Comparison of ENCODE assay signal across 16 cellular contexts in the genomic region with DNA sequence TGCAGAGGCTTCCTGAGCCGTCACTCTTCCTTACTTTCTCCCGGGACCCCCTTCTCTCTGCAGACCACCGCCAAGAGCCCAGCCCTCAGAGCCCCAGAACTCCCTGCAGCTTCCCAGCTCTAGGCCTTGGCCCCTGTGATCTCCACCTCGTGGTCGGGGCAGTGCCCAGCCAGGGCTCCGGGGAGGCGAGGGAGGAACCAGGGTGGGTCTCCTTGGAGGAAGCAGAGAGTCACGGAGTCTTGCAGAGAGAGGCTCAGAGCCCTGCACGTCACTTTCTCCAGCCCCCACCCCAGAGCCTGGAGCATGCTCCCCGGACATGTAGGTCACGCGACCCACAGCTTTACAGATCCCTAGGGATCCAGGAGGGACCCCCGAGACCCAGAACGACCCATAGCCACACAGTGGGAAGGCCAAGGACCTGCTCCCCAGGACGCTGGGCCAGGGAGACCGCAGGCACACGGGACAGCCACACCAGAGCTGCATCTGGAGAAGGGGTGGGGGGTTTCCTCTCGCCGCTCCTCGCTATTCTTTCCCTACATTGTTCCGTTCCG. TPM values are rescaled to one million over a fixed set of nuclear protein-coding genes. Genes with fewer than 3 reads are reported as not detected.
DNase-seq lines count a peak whose midpoint lies in the region; ATAC-seq and TF ChIP-seq lines count a peak whose summit lies in the region.
"Had no signal": no experiment of that assay in that cellular context is flagged by ENCODE, and none has a peak within 500 bp of the region (broad histone marks: within the 10 kb centered on the region; RNA-seq: fewer than 3 reads in every experiment).

No MANE protein-coding gene starts in this region.

- H3K36me3 ChIP-seq in iPS-15b (ENCODE audit: control insufficient read depth, insufficient read depth, low read length) (no peaks in the 10 kb centered on the region), suprapubic skin (no peaks in the 10 kb centered on the region)
- H3K36me3 ChIP-seq: gastrocnemius medialis, spleen had no signal

- peak; percentile 37 for DNase-seq in DMS 273 (lab: John Stamatoyannopoulos, UW; ENCODE audit: unreplicated experiment)
- DNase-seq in DMS 273 treated with DMSO at 0.1 percent for 48 hours (lab: John Stamatoyannopoulos, UW) = no peak
- no peak for DNase-seq in chondrocyte (ENCODE audit: low spot score)
- DNase-seq in suprapubic skin (ENCODE audit: low spot score in 2 of 2) = no peak
- DNase-seq in SIG-M5 treated with dmso at 0.1 percent for 504 hours (lab: John Stamatoyannopoulos, UW; ENCODE audit: unreplicated experiment) = no peak
- no peak for DNase-seq in germinal center (ENCODE audit: low spot score)
- DNase-seq: activated CD4-positive, CD25-positive, alpha-beta regulatory T cell treated with anti-CD3 and anti-CD28 coated beads, Interleukin-2, amount 50 U/mL, for 72 hours; activated CD8-positive, alpha-beta memory T cell treated with anti-CD3 and anti-CD28 coated beads, Interleukin-2, amount 50 U/mL, for 48 hours; activated naive CD4-positive, alpha-beta T cell treated with anti-CD3 and anti-CD28 coated beads, Interleukin-2, amount 50 U/mL, for 16 hours; CD8-positive, alpha-beta memory T cell; gastrocnemius medialis; NCI-H187 treated with DMSO at 0.1 percent for 48 hours; NCI-H524; spleen had no signal

- H3K9ac ChIP-seq in iPS-15b (ENCODE audit: low read depth, low read length) = no peak overlapping the region

- H3K9me3 ChIP-seq in iPS-15b (ENCODE audit: control insufficient read depth, insufficient read depth, low read length) (no peaks in the 10 kb centered on the region), suprapubic skin (peaks cover 6% of the 10 kb centered on the region)
- H3K9me3 ChIP-seq: gastrocnemius medialis had no signal

- H3K4me1 Mint-ChIP-seq in chondrocyte (ENCODE audit: low read depth) = peaks cover 39% of the 10 kb centered on the region

- H3K27me3 Mint-ChIP-seq in chondrocyte (ENCODE audit: low read depth) = no peaks in the 10 kb centered on the region

- no peak for TF ChIP-seq POLR2A in suprapubic skin (IDR thresholded peaks at IDR 0.05)

- H3K27me3 ChIP-seq in iPS-15b (ENCODE audit: control insufficient read depth, insufficient read depth, low read length) = peaks cover 38% of the 10 kb centered on the region
- no peaks in the 10 kb centered on the region for H3K27me3 ChIP-seq in suprapubic skin
- H3K27me3 ChIP-seq: gastrocnemius medialis had no signal

- ATAC-seq in HG03460 (IDR thresholded peaks at IDR 0.05; ENCODE audit: unreplicated experiment) = no peak

- H3K9me3 Mint-ChIP-seq in chondrocyte (ENCODE audit: low read depth) = peaks cover 9% of the 10 kb centered on the region

- H3K27ac Mint-ChIP-seq in chondrocyte (ENCODE audit: unreplicated experiment) = peak overlapping the region; percentile 57

- H3K27ac ChIP-seq in suprapubic skin = no peak overlapping the region

- no peak overlapping the region for H3K4me3 Mint-ChIP-seq in chondrocyte (ENCODE audit: unreplicated experiment)

- TF ChIP-seq EP300 in suprapubic skin (IDR thresholded peaks at IDR 0.05) = no peak

- no peaks in the 10 kb centered on the region for H3K36me3 Mint-ChIP-seq in chondrocyte (ENCODE audit: low read depth)

- H3K4me3 ChIP-seq in iPS-15b (ENCODE audit: low read depth, low read length) (peak overlapping the region; percentile 58), suprapubic skin (peak overlapping the region; percentile 52)

- H3K4me1 ChIP-seq in iPS-15b (ENCODE audit: control insufficient read depth, insufficient read depth, low read length) (peaks cover 4% of the 10 kb centered on the region), suprapubic skin (peaks cover 46% of the 10 kb centered on the region)

- TF ChIP-seq CTCF in chondrocyte (IDR thresholded peaks at IDR 0.05) (no peak), suprapubic skin (IDR thresholded peaks at IDR 0.05) (no peak)

- WGBS in suprapubic skin = 47% methylated on average over 14 of the region's 22 CpGs

RNA-seq across cellular contexts. Expression of gene GADD45B, which starts 11.9 kb away (rescaled TPM):
- total RNA-seq in chondrocyte = 177 to 258 TPM (median 181 TPM) in 3 replicates
- 100 to 1,000 TPM in 1 of 4 donors, 10 to 100 TPM in 3; 52.5 to 134 (median 68.7) TPM for total RNA-seq in suprapubic skin

RNA-seq across cellular contexts. Expression of gene LMNB2, which starts 31.1 kb away (rescaled TPM):
- total RNA-seq in chondrocyte = 35.5 to 56.0 TPM (median 36.6 TPM) in 3 replicates
- 10 to 100 TPM; 17.1 to 26.8 (median 24.7) TPM for total RNA-seq in suprapubic skin
